Comparison of ENCODE assay signal across 1 cellular context in genomic region chr15:96327155-96327741, GRCh38.
TF ChIP-seq lines count a peak whose summit lies in the region.

No MANE protein-coding gene starts in this region.

TF ChIP-seq in HepG2, 621 proteins besides CTCF, POLR2A, EP300 and RAD21 (continued from another document and continues in another):
- no peak for TF ChIP-seq TFE3 (CRISPR knock-in tag; IDR thresholded peaks at IDR 0.05)
- TF ChIP-seq SRF (IDR thresholded peaks at IDR 0.05; ENCODE audit: low read depth, low read length) = no peak
- peak in 1 of 2 experiments; percentile 58; a peak in 2 of 4 replicates for TF ChIP-seq HMGXB4 (CRISPR knock-in tag; IDR thresholded peaks at IDR 0.05; ENCODE audit: borderline replicate concordance in 1 of 2, low read depth in 1 of 2)
- TF ChIP-seq HHEX (CRISPR knock-in tag; IDR thresholded peaks at IDR 0.05) = no peak
- TF ChIP-seq KDM3A (CRISPR knock-in tag; IDR thresholded peaks at IDR 0.05; ENCODE audit: low read depth) = no peak
- TF ChIP-seq ZNF841 (CRISPR knock-in tag; IDR thresholded peaks at IDR 0.05; ENCODE audit: borderline replicate concordance) = no peak
- no peak for TF ChIP-seq NFKB2 (CRISPR knock-in tag; IDR thresholded peaks at IDR 0.05; ENCODE audit: borderline replicate concordance)
- TF ChIP-seq ZGPAT (CRISPR knock-in tag; IDR thresholded peaks at IDR 0.05) = 0 out of 2 replicates have a peak, but pooled peaks have one; percentile 40
- TF ChIP-seq ZNF232 (CRISPR knock-in tag; IDR thresholded peaks at IDR 0.05; ENCODE audit: borderline replicate concordance) = peak; percentile 7; the same call in 1 of the 2 replicates
- TF ChIP-seq MEF2D (CRISPR knock-in tag; IDR thresholded peaks at IDR 0.05) = no peak
- TF ChIP-seq TEAD3 (CRISPR knock-in tag; optimal IDR thresholded peaks at IDR 0.05; ENCODE audit: borderline replicate concordance) = no peak
- no peak for TF ChIP-seq ZNF335 (CRISPR knock-in tag; IDR thresholded peaks at IDR 0.05)
- no peak for TF ChIP-seq HMG20A (CRISPR knock-in tag; IDR thresholded peaks at IDR 0.05; ENCODE audit: borderline replicate concordance)
- TF ChIP-seq PAXIP1 (CRISPR knock-in tag; conservative IDR thresholded peaks at IDR 0.05) = 0 out of 2 replicates have a peak, but pooled peaks have one; percentile 11
- no peak for TF ChIP-seq ZNF597 (CRISPR knock-in tag; IDR thresholded peaks at IDR 0.05)
- TF ChIP-seq ZNF430 (CRISPR knock-in tag; IDR thresholded peaks at IDR 0.05) = peak; percentile 27; the same call in 1 of the 2 replicates
- no peak for TF ChIP-seq KDM5B (CRISPR knock-in tag; IDR thresholded peaks at IDR 0.05; ENCODE audit: borderline replicate concordance)
- TF ChIP-seq ZSCAN30 (CRISPR knock-in tag; IDR thresholded peaks at IDR 0.05) = 0 out of 2 replicates have a peak, but pooled peaks have one; percentile 22
- no peak for TF ChIP-seq MTF2 (CRISPR knock-in tag; IDR thresholded peaks at IDR 0.05; ENCODE audit: borderline replicate concordance)
- TF ChIP-seq ZNF407 (CRISPR knock-in tag; IDR thresholded peaks at IDR 0.05; ENCODE audit: not compliant biosample characterization) = no peak
- TF ChIP-seq FOXA1 (IDR thresholded peaks at IDR 0.05) = no peak
- TF ChIP-seq FOXA1 (CRISPR knock-in tag; IDR thresholded peaks at IDR 0.05) = no peak
- no peak for TF ChIP-seq ARNT2 (CRISPR knock-in tag; IDR thresholded peaks at IDR 0.05; ENCODE audit: low read depth)
- no peak for TF ChIP-seq SMAD1 (CRISPR knock-in tag; IDR thresholded peaks at IDR 0.05; ENCODE audit: borderline replicate concordance, low read depth)
- TF ChIP-seq ZNF331 (CRISPR knock-in tag; IDR thresholded peaks at IDR 0.05) = 0 out of 2 replicates have a peak, but pooled peaks have one; percentile 16
- TF ChIP-seq ZNF678 (CRISPR knock-in tag; IDR thresholded peaks at IDR 0.05) = no peak
- TF ChIP-seq ZNF547 (CRISPR knock-in tag; IDR thresholded peaks at IDR 0.05) = no peak
- TF ChIP-seq ZNF589 (CRISPR knock-in tag; conservative IDR thresholded peaks at IDR 0.05) = no peak
- no peak for TF ChIP-seq CC2D1A (CRISPR knock-in tag; IDR thresholded peaks at IDR 0.05)
- TF ChIP-seq ZNF503 (CRISPR knock-in tag; IDR thresholded peaks at IDR 0.05) = 0 out of 2 replicates have a peak, but pooled peaks have one; percentile 20
- TF ChIP-seq ZNF790 (CRISPR knock-in tag; IDR thresholded peaks at IDR 0.05; ENCODE audit: borderline replicate concordance) = no peak
- TF ChIP-seq HBP1 (CRISPR knock-in tag; IDR thresholded peaks at IDR 0.05; ENCODE audit: low read depth) = no peak
- no peak for TF ChIP-seq E2F1 (CRISPR knock-in tag; IDR thresholded peaks at IDR 0.05)
- TF ChIP-seq ZNF549 (CRISPR knock-in tag; IDR thresholded peaks at IDR 0.05) = no peak
- no peak for TF ChIP-seq ZNF563 (CRISPR knock-in tag; IDR thresholded peaks at IDR 0.05)
- no peak for TF ChIP-seq ZNF674 (CRISPR knock-in tag; IDR thresholded peaks at IDR 0.05; ENCODE audit: low read depth)
- TF ChIP-seq NFIC (IDR thresholded peaks at IDR 0.05; ENCODE audit: low read length) = no peak
